Comparison of ENCODE assay signal across 20 cellular contexts in the genomic region with DNA sequence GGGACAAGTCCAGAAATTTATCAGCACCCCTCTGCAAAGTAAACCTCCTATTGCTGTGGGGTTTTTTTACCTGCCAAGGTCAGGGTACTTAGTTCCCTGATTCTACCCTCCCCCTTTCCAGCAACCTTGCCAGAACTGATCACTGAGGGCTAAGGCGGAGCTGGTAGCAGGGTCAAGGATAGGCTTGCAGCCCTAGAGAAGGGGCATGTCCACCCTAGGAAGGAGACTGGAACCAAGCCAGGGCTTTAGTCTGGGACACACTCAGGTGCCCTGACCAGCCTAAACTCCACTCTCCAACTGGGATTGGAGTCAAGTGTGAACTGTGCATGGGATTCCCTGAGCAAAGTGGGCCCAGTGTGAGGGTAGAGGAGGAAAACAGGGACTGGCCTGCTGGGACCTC. TPM values are rescaled to one million over a fixed set of nuclear protein-coding genes. Genes with fewer than 3 reads are reported as not detected.
"Had no signal": no experiment of that assay in that cellular context is flagged by ENCODE, and none has a peak within 500 bp of the region (broad histone marks: within the 10 kb centered on the region; RNA-seq: fewer than 3 reads in every experiment).

No MANE protein-coding gene starts in this region.

- H3K36me3 ChIP-seq: ascending aorta, neural progenitor cell, ovary, right lobe of liver, tibial nerve had no signal

- H3K27ac ChIP-seq: ascending aorta, foreskin keratinocyte, neural progenitor cell, ovary, right lobe of liver, SK-N-MC, tibial nerve had no signal

- ATAC-seq: activated CD4-positive, alpha-beta T cell treated with anti-CD3 and anti-CD28 coated beads for 36 hours; effector memory CD8-positive, alpha-beta T cell; left lobe of liver; right lobe of liver had no signal

- H3K27me3 ChIP-seq: ascending aorta, neural progenitor cell, ovary, right lobe of liver had no signal

- DNase-seq: activated CD4-positive, alpha-beta T cell treated with anti-CD3 and anti-CD28 coated beads for 36 hours; activated CD4-positive, alpha-beta T cell treated with anti-CD3 and anti-CD28 coated beads, Interleukin-2, amount 50 U/mL, for 48 hours; activated gamma-delta T cell; dermis blood vessel endothelial cell; effector memory CD8-positive, alpha-beta T cell; glutamatergic neuron; naive B cell; right lobe of liver; stimulated activated CD4-positive, alpha-beta T cell treated with anti-CD3 and anti-CD28 coated beads, Interleukin-4, amount 100 ng/mL, for 1 hour had no signal

- H3K4me3 ChIP-seq: ascending aorta, neural progenitor cell, ovary, right lobe of liver, SK-N-MC, smooth muscle cell, tibial nerve had no signal

- H3K9me3 ChIP-seq: ascending aorta, ovary, right lobe of liver, tibial nerve had no signal

- H3K4me1 ChIP-seq: ascending aorta, neural progenitor cell, right lobe of liver, tibial nerve had no signal

RNA-seq across cellular contexts. Expression of a gene that starts 6.5 kb away (rescaled TPM):
- total RNA-seq: activated CD4-positive, alpha-beta T cell treated with anti-CD3 and anti-CD28 coated beads for 36 hours; ascending aorta; bronchial epithelial cell; cerebellum; dermis blood vessel endothelial cell; fibroblast of lung; foreskin keratinocyte; smooth muscle cell; tibial nerve had no signal

RNA-seq across cellular contexts. Expression of a gene that starts 53.4 kb away (rescaled TPM):
- total RNA-seq: activated CD4-positive, alpha-beta T cell treated with anti-CD3 and anti-CD28 coated beads for 36 hours; ascending aorta; dermis blood vessel endothelial cell had no signal
